ENCODE assay signal across 19 cellular contexts in genomic region chr2:64996914-64997313, GRCh38. TPM values are rescaled to one million over a fixed set of nuclear protein-coding genes. Genes with fewer than 3 reads are reported as not detected.
DNase-seq lines count a peak whose midpoint lies in the region; ATAC-seq and TF ChIP-seq lines count a peak whose summit lies in the region.
"Had no signal": no experiment of that assay in that cellular context is flagged by ENCODE, and none has a peak within 500 bp of the region (broad histone marks: within the 10 kb centered on the region; RNA-seq: fewer than 3 reads in every experiment).

No MANE protein-coding gene starts in this region.

- POLR2A ChIA-PET in AG04449 (lab: Yijun Ruan, JAX), result interaction anchor here (1.0 kb wide), 1 partner anchor 8 kb away, joined by 5 read pairs; no protein-coding TSS in a partner anchor
- POLR2A ChIA-PET in A673 (lab: Charles Lee; ENCODE audit: low non-redundant PET), result interaction anchor here (0.6 kb wide), 1 partner anchor 10 kb away, joined by 4 read pairs; no protein-coding TSS in a partner anchor

- peak; percentile 26 for TF ChIP-seq CTCF in AG04449 (IDR thresholded peaks at IDR 0.05; ENCODE audit: insufficient read depth, low read length, missing control alignments)
- 0 out of 3 replicates have a peak, but pooled peaks have one; percentile 13 for TF ChIP-seq CTCF in GM12872 (IDR thresholded peaks at IDR 0.05; ENCODE audit: insufficient read depth, low read depth, low read length)
- peak; percentile 11 for TF ChIP-seq CTCF in foreskin fibroblast (IDR thresholded peaks at IDR 0.05; ENCODE audit: low read depth, low read length)
- TF ChIP-seq CTCF in A673 (conservative IDR thresholded peaks at IDR 0.05; ENCODE audit: low read depth, low read length), result no peak
- no peak for TF ChIP-seq CTCF in transverse colon (IDR thresholded peaks at IDR 0.05)

- intact Hi-C loops in A673 (cut with micrococcal nuclease; ENCODE audit: unreplicated experiment), result no loop called here
- intact Hi-C loops in transverse colon (cut with DNase I; ENCODE audit: low total_unique reads), result loop anchor here (10.0 kb wide), 1 partner anchor 58 kb away; the partner anchor contains the start of gene CEP68

- DNase-seq in AG04449 (ENCODE audit: low read depth, low spot score) (no peak), foreskin fibroblast (no peak), A673 (ENCODE audit: low spot score) (no peak), transverse colon (no peak)
- DNase-seq in stimulated activated naive CD4-positive, alpha-beta T cell (lab: John Stamatoyannopoulos, UW), result no peak
- DNase-seq: activated B cell treated with CpG ODN at 0.5 μM for 24 hours; activated CD8-positive, alpha-beta memory T cell treated with anti-CD3 and anti-CD28 coated beads, Interleukin-2, amount 50 U/mL, for 4 hours; activated naive CD4-positive, alpha-beta T cell treated with anti-CD3 and anti-CD28 coated beads, Interleukin-2, amount 50 U/mL, for 16 hours; DMS 273 treated with DMSO at 0.1 percent for 48 hours; left cardiac atrium; NCI-H748 treated with DMSO at 0.1 percent for 48 hours; occipital lobe; T-helper 1 cell had no signal

- no peak for TF ChIP-seq EP300 in transverse colon (IDR thresholded peaks at IDR 0.05; ENCODE audit: low read depth)

- TF ChIP-seq POLR2A in transverse colon (IDR thresholded peaks at IDR 0.05), result no peak

- H3K27ac ChIP-seq in A673 (ENCODE audit: low read depth, low read length, poor library complexity, severe bottlenecking) (no peak overlapping the region), transverse colon (no peak overlapping the region)
- H3K27ac ChIP-seq: breast epithelium had no signal

- CTCF ChIA-PET in AG04449 (lab: Yijun Ruan, JAX) (interaction anchor here (1.0 to 2.2 kb wide), 3 partner anchors 9 to 79 kb away, joined by 3 to 9 read pairs (median 4); no protein-coding TSS in a partner anchor), A673 (lab: Charles Lee) (no interaction called here)

- peak; percentile 61; the same call in 2 of the 3 replicates for ATAC-seq in SK-N-SH treated with all-trans-retinoic acid at 6 μM for 48 hours
- ATAC-seq in HG03097 (IDR thresholded peaks at IDR 0.05; ENCODE audit: low FRiP score, unreplicated experiment), result no peak
- ATAC-seq: left cardiac atrium; stimulated activated memory B cell treated with anti-CD40 and anti-IgM and Interleukin-4, amounts not matched to agents 10 μg/mL and 1 μg/mL and 100 μg/mL, for 72 hours had no signal

- H3K36me3 ChIP-seq in A673 (ENCODE audit: insufficient read depth, low read length, poor library complexity, severe bottlenecking) (peaks cover 14% of the 10 kb centered on the region), transverse colon (no peaks in the 10 kb centered on the region)
- H3K36me3 ChIP-seq: breast epithelium had no signal

- no peak overlapping the region for H3K4me3 ChIP-seq in AG04449 (ENCODE audit: low read depth, low read length)
- H3K4me3 ChIP-seq in foreskin fibroblast (ENCODE audit: low read depth in 1 of 2, low read length in 2 of 2), result no peak overlapping the region
- no peak overlapping the region for H3K4me3 ChIP-seq in A673 (ENCODE audit: low read depth, low read length, poor library complexity, severe bottlenecking)
- no peak overlapping the region for H3K4me3 ChIP-seq in transverse colon
- H3K4me3 ChIP-seq: breast epithelium, smooth muscle cell had no signal

- no peaks in the 10 kb centered on the region for H3K27me3 ChIP-seq in A673 (replicated peaks; ENCODE audit: insufficient read depth, low read depth, low read length, poor library complexity)
- H3K27me3 ChIP-seq in transverse colon, result no peaks in the 10 kb centered on the region
- H3K27me3 ChIP-seq: breast epithelium had no signal

- peaks cover 14% of the 10 kb centered on the region for H3K4me1 ChIP-seq in A673 (ENCODE audit: insufficient read depth, low read length, poor library complexity, severe bottlenecking)
- peaks cover 0 to 14% (median 5%) of the 10 kb centered on the region in 4 donors for H3K4me1 ChIP-seq in transverse colon
- H3K4me1 ChIP-seq: breast epithelium had no signal

- BruUV-seq in A673 (replicated peaks; lab: Mats Ljungman, UMichigan), result no TSS peak

- in situ Hi-C loops in transverse colon (cut with MboI; ENCODE audit: low pct_ligation_motif_present in 1 of 4, low pct_unique_long_range_greater_than_20kb in 1 of 4, low sequenced_read_pairs in 3 of 4), result no loop called here

- H3K9me3 ChIP-seq in A673 (ENCODE audit: low read depth, low read length, poor library complexity, severe bottlenecking) (no peaks in the 10 kb centered on the region), transverse colon (no peaks in the 10 kb centered on the region)
- H3K9me3 ChIP-seq: breast epithelium had no signal

- 82 to 85% methylated on average over 1 to 3 of the region's 3 CpGs for WGBS in transverse colon (ENCODE audit: low coverage in 1 of 2), 2 donors

TF ChIP-seq in SK-N-SH treated with all-trans-retinoic acid at 6 μM for 48 hours, 23 proteins besides CTCF, POLR2A, EP300 and RAD21 (continues in another document):
- TF ChIP-seq OSR1 (CRISPR knock-in tag; IDR thresholded peaks at IDR 0.05) (no peak), ZNF8 (CRISPR knock-in tag; IDR thresholded peaks at IDR 0.05) (no peak), CSDC2 (CRISPR knock-in tag; IDR thresholded peaks at IDR 0.05) (no peak), ZNF70 (CRISPR knock-in tag; IDR thresholded peaks at IDR 0.05) (no peak), BACH2 (CRISPR knock-in tag; IDR thresholded peaks at IDR 0.05; ENCODE audit: borderline replicate concordance) (no peak), PPARA (CRISPR knock-in tag; IDR thresholded peaks at IDR 0.05; ENCODE audit: borderline replicate concordance) (no peak), ZNF565 (CRISPR knock-in tag; conservative IDR thresholded peaks at IDR 0.05; ENCODE audit: low read depth) (no peak), POU6F1 (CRISPR knock-in tag; IDR thresholded peaks at IDR 0.05; ENCODE audit: borderline replicate concordance, low read depth) (no peak), ZFP30 (CRISPR knock-in tag; IDR thresholded peaks at IDR 0.05) (no peak)
- TF ChIP-seq, protein P1, sequence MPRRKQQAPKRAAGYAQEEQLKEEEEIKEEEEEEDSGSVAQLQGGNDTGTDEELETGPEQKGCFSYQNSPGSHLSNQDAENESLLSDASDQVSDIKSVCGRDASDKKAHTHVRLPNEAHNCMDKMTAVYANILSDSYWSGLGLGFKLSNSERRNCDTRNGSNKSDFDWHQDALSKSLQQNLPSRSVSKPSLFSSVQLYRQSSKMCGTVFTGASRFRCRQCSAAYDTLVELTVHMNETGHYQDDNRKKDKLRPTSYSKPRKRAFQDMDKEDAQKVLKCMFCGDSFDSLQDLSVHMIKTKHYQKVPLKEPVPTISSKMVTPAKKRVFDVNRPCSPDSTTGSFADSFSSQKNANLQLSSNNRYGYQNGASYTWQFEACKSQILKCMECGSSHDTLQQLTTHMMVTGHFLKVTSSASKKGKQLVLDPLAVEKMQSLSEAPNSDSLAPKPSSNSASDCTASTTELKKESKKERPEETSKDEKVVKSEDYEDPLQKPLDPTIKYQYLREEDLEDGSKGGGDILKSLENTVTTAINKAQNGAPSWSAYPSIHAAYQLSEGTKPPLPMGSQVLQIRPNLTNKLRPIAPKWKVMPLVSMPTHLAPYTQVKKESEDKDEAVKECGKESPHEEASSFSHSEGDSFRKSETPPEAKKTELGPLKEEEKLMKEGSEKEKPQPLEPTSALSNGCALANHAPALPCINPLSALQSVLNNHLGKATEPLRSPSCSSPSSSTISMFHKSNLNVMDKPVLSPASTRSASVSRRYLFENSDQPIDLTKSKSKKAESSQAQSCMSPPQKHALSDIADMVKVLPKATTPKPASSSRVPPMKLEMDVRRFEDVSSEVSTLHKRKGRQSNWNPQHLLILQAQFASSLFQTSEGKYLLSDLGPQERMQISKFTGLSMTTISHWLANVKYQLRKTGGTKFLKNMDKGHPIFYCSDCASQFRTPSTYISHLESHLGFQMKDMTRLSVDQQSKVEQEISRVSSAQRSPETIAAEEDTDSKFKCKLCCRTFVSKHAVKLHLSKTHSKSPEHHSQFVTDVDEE (CRISPR knock-in tag; IDR thresholded peaks at IDR 0.05), result no peak
- TF ChIP-seq, protein P2, sequence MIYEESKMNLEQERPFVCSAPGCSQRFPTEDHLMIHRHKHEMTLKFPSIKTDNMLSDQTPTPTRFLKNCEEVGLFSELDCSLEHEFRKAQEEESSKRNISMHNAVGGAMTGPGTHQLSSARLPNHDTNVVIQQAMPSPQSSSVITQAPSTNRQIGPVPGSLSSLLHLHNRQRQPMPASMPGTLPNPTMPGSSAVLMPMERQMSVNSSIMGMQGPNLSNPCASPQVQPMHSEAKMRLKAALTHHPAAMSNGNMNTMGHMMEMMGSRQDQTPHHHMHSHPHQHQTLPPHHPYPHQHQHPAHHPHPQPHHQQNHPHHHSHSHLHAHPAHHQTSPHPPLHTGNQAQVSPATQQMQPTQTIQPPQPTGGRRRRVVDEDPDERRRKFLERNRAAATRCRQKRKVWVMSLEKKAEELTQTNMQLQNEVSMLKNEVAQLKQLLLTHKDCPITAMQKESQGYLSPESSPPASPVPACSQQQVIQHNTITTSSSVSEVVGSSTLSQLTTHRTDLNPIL (CRISPR knock-in tag; IDR thresholded peaks at IDR 0.05; ENCODE audit: low read depth), result no peak

RNA-seq across cellular contexts. Expression of gene SLC1A4, which starts 7.7 kb away (rescaled TPM):
- 69.5 and 78.1 TPM in 2 replicates for total RNA-seq in A673 (2021)
- total RNA-seq in transverse colon, result 10 to 100 TPM in 1 of 4 donors, 1 to 10 TPM in 3; 5.9 to 18.7 (median 9.1) TPM

RNA-seq across cellular contexts. Expression of gene CEP68, which starts 59.3 kb away (rescaled TPM):
- total RNA-seq in A673 (2021) (10.1 and 13.4 TPM in 2 replicates), transverse colon (10 to 100 TPM; 11.6 to 32.2 (median 15.9) TPM)

Comparison
In these comparisons a context has a peak if more than half of its experiments do, and no peak if none do; other contexts are left out.
1. CTCF ChIP-seq: peak in AG04449 (single experiment), GM12872 (single experiment) and foreskin fibroblast (single experiment); none in A673 (single experiment) and transverse colon (0 of 5).